In genomic region chr13:113879506-113880360, GRCh38 we compare ENCODE assay signal across 15 cellular contexts. TPM values are rescaled to one million over a fixed set of nuclear protein-coding genes. Genes with fewer than 3 reads are reported as not detected.
DNase-seq lines count a peak whose midpoint lies in the region; ATAC-seq and TF ChIP-seq lines count a peak whose summit lies in the region.
"Had no signal": no experiment of that assay in that cellular context is flagged by ENCODE, and none has a peak within 500 bp of the region (broad histone marks: within the 10 kb centered on the region; RNA-seq: fewer than 3 reads in every experiment).

No MANE protein-coding gene starts in this region.

- TF ChIP-seq CTCF in GM10266 (IDR thresholded peaks at IDR 0.05; ENCODE audit: control insufficient read depth, insufficient read depth, low read depth, missing control alignments) = no peak

- DNase-seq in Ammon's horn (ENCODE audit: low spot score) (peak; percentile 1), G401 (ENCODE audit: low spot score) (peak; percentile 16), ecto neural progenitor cell (ENCODE audit: low spot score) (peak; percentile 36), myocyte (ENCODE audit: low read depth) (peak; percentile 77), GM10266 (ENCODE audit: extremely low spot score) (no peak), NCI-H1930 (lab: John Stamatoyannopoulos, UW) (no peak)
- DNase-seq in activated CD4-positive, alpha-beta T cell treated with anti-CD3 and anti-CD28 coated beads for 4 hours = no peak
- DNase-seq: activated CD4-positive, alpha-beta T cell treated with anti-CD3 and anti-CD28 coated beads for 48 hours; NCI-H69; stimulated activated CD4-positive, alpha-beta T cell treated with anti-CD3 and anti-CD28 coated beads, Interleukin-12 subunit alpha, Interleukin-12 subunit beta, amount 100 ng/mL, for 4 hours; stomach; T-helper 1 cell; trophoblast cell had no signal

- in situ Hi-C loops in G401 (cut with HindIII; ENCODE audit: low sequenced_read_pairs) = no loop called here

- no peak for ATAC-seq in GM18861 (IDR thresholded peaks at IDR 0.05; ENCODE audit: unreplicated experiment)
- ATAC-seq: activated naive CD4-positive, alpha-beta T cell treated with anti-CD3 and anti-CD28 coated beads, Interleukin-2, amount 50 U/mL, for 72 hours had no signal

RNA-seq across cellular contexts. Expression of gene GAS6, which starts 15.9 kb away (rescaled TPM):
- total RNA-seq in G401 (2014; rRNA removed; shearing (Covaris generic)) = 16.0 and 16.2 TPM in 2 replicates
- 169 and 172 TPM in 2 replicates for total RNA-seq in myocyte
- 847 TPM for polyA plus RNA-seq in myocyte (2012)

Comparison
In these comparisons a context has a peak if more than half of its experiments do, and no peak if none do; other contexts are left out.
1. DNase-seq: peak in Ammon's horn (single experiment), G401 (single experiment), ecto neural progenitor cell (single experiment) and myocyte (single experiment); none in GM10266 (single experiment), activated CD4-positive, alpha-beta T cell treated with anti-CD3 and anti-CD28 coated beads for 4 hours (0 of 2) and NCI-H1930 (0 of 2).